Comparison of ENCODE assay signal across 29 cellular contexts in genomic region chr3:963255-963654, GRCh38.
DNase-seq lines count a peak whose midpoint lies in the region; ATAC-seq, FAIRE-seq and TF ChIP-seq lines count a peak whose summit lies in the region.
"Had no signal": no experiment of that assay in that cellular context is flagged by ENCODE, and none has a peak within 500 bp of the region (broad histone marks: within the 10 kb centered on the region; RNA-seq: fewer than 3 reads in every experiment).

No MANE protein-coding gene starts in this region.

- H3K4me3 ChIP-seq in HepG2 (replicated peaks in 1 of 3; ENCODE audit: insufficient read depth in 1 of 3, low read depth in 2 of 3, low read length in 3 of 3) = no peak overlapping the region
- no peak overlapping the region for H3K4me3 ChIP-seq in right lobe of liver
- no peak overlapping the region for H3K4me3 ChIP-seq in OCI-LY3 (ENCODE audit: low read length)
- no peak overlapping the region for H3K4me3 ChIP-seq in smooth muscle cell
- no peak overlapping the region for H3K4me3 ChIP-seq in heart left ventricle
- H3K4me3 ChIP-seq in esophagus muscularis mucosa = no peak overlapping the region
- H3K4me3 ChIP-seq: BLaER1, GM12878 had no signal

- H2AFZ ChIP-seq in HepG2 (ENCODE audit: low read length) (no peak overlapping the region), OCI-LY3 (ENCODE audit: low read depth, low read length) (no peak overlapping the region), smooth muscle cell (ENCODE audit: low read depth) (no peak overlapping the region)

- CTCF ChIA-PET in HepG2 (lab: Yijun Ruan, JAX; ENCODE audit: low intra/inter-chr PET ratio, low total read pairs) = no interaction called here

- 4% methylated on average over 2 of the region's 2 CpGs for WGBS in HepG2 (ENCODE audit: low lambda C conversion rate)
- WGBS in right lobe of liver (ENCODE audit: insufficient coverage, low coverage, low lambda C conversion rate, missing lambda C conversion rate) = 45% methylated on average over 2 of the region's 2 CpGs
- 93% methylated on average over 2 of the region's 2 CpGs for WGBS in smooth muscle cell (ENCODE audit: low lambda C conversion rate)
- WGBS in heart left ventricle, 4 donors = 77 to 88% (median 84%) methylated on average over 2 of the region's 2 CpGs
- WGBS in esophagus muscularis mucosa = 80% methylated on average over 2 of the region's 2 CpGs

- in situ Hi-C loops in HepG2 (cut with HindIII; ENCODE audit: extremely low pct_ligation_motif_present, low pct_unique_long_range_greater_than_20kb) = no loop called here

- intact Hi-C loops in HepG2 (cut with micrococcal nuclease; ENCODE audit: unreplicated experiment) = no loop called here
- intact Hi-C loops in right lobe of liver (cut with DNase I) = no loop called here
- intact Hi-C loops in heart left ventricle (cut with DNase I) = no loop called here
- intact Hi-C loops in esophagus muscularis mucosa (cut with DNase I) = no loop called here

- H4K20me1 ChIP-seq in HepG2 (ENCODE audit: insufficient read depth, low read length) (no peaks in the 10 kb centered on the region), OCI-LY3 (ENCODE audit: insufficient read depth, low read length) (no peaks in the 10 kb centered on the region), smooth muscle cell (ENCODE audit: low read depth) (no peaks in the 10 kb centered on the region)
- H4K20me1 ChIP-seq: BLaER1 had no signal

- POLR2A ChIA-PET in HepG2 (lab: Yijun Ruan, JAX) = no interaction called here

- H3K36me3 Mint-ChIP-seq in nephron progenitor cell (ENCODE audit: low read depth) = no peaks in the 10 kb centered on the region
- H3K36me3 Mint-ChIP-seq: CD14-positive monocyte; CD4-positive, CD25-positive, alpha-beta regulatory T cell; CD8-positive, alpha-beta memory T cell had no signal

- H3K27ac Mint-ChIP-seq in nephron progenitor cell = peak overlapping the region; percentile 80
- H3K27ac Mint-ChIP-seq in stimulated activated naive CD8-positive, alpha-beta T cell treated with anti-CD3 and anti-CD28 coated beads, Interleukin-15, amount 100 ng/mL, for 72 hours = no peak overlapping the region
- H3K27ac Mint-ChIP-seq: CD14-positive monocyte; CD4-positive, alpha-beta memory T cell; CD8-positive, alpha-beta memory T cell had no signal

- TF ChIP-seq CTCF in HepG2 (CRISPR knock-in tag; IDR thresholded peaks at IDR 0.05) (no peak), right lobe of liver (IDR thresholded peaks at IDR 0.05) (no peak), OCI-LY3 (IDR thresholded peaks at IDR 0.05; ENCODE audit: low read depth, low read length) (no peak), nephron progenitor cell (IDR thresholded peaks at IDR 0.05) (no peak), smooth muscle cell (IDR thresholded peaks at IDR 0.05; ENCODE audit: borderline replicate concordance, insufficient read depth, poor library complexity, severe bottlenecking) (no peak), heart left ventricle (IDR thresholded peaks at IDR 0.05) (no peak), esophagus muscularis mucosa (IDR thresholded peaks at IDR 0.05) (no peak)

- FAIRE-seq in HepG2 (lab: Jason Lieb, UNC) = no peak
- FAIRE-seq: A204.1, GM12878, GM12892, GM18507 had no signal

- H3K79me2 ChIP-seq in HepG2 (ENCODE audit: insufficient read depth, low read length) = no peaks in the 10 kb centered on the region
- no peaks in the 10 kb centered on the region for H3K79me2 ChIP-seq in OCI-LY3 (ENCODE audit: low read length)
- no peaks in the 10 kb centered on the region for H3K79me2 ChIP-seq in smooth muscle cell (ENCODE audit: low read depth)

- peaks cover 13% of the 10 kb centered on the region for H3K9me3 Mint-ChIP-seq in nephron progenitor cell
- peaks cover 15 to 38% of the 10 kb centered on the region in 2 donors for H3K9me3 Mint-ChIP-seq in stimulated activated naive CD8-positive, alpha-beta T cell treated with anti-CD3 and anti-CD28 coated beads, Interleukin-15, amount 100 ng/mL, for 72 hours

- H3K27ac ChIP-seq in HepG2 (ENCODE audit: extremely low read length, insufficient read depth, low read length) = no peak overlapping the region
- H3K27ac ChIP-seq in right lobe of liver = no peak overlapping the region
- peak overlapping the region; percentile 98 for H3K27ac ChIP-seq in OCI-LY3 (ENCODE audit: low read length)
- peak overlapping the region; percentile 70 for H3K27ac ChIP-seq in smooth muscle cell (ENCODE audit: low read depth)
- no peak overlapping the region for H3K27ac ChIP-seq in heart left ventricle
- H3K27ac ChIP-seq in esophagus muscularis mucosa (replicated peaks in 1 of 4) = no peak overlapping the region
- H3K27ac ChIP-seq: BLaER1 had no signal

- H3K4me1 ChIP-seq in HepG2 (ENCODE audit: insufficient read depth, low read length) (no peaks in the 10 kb centered on the region), right lobe of liver (no peaks in the 10 kb centered on the region), OCI-LY3 (ENCODE audit: low read length) (peaks cover 71% of the 10 kb centered on the region), smooth muscle cell (ENCODE audit: low read depth) (no peaks in the 10 kb centered on the region), heart left ventricle (no peaks in the 10 kb centered on the region), esophagus muscularis mucosa (no peaks in the 10 kb centered on the region)
- H3K4me1 ChIP-seq: BE2C, BLaER1 had no signal

- DNase-seq in HepG2 (ENCODE audit: low spot score) (no peak), right lobe of liver (no peak), nephron progenitor cell (no peak), smooth muscle cell (lab: John Stamatoyannopoulos, UW; ENCODE audit: unreplicated experiment) (no peak), heart left ventricle (no peak), esophagus muscularis mucosa (ENCODE audit: extremely low spot score) (no peak)
- DNase-seq in stimulated activated naive CD8-positive, alpha-beta T cell treated with anti-CD3 and anti-CD28 coated beads, Interleukin-15, amount 100 ng/mL, for 72 hours = no peak
- DNase-seq: 8988T; ACHN; BE2C; C1 segment of cervical spinal cord; CD4-positive, alpha-beta memory T cell; CD4-positive, CD25-positive, alpha-beta regulatory T cell; CD8-positive, alpha-beta memory T cell; COR-L47; DMS 273 treated with DMSO at 0.1 percent for 48 hours; DMS153; DMS53; DMS79; DND-41; EL; GDM1 had no signal

- H3K9me3 ChIP-seq in HepG2 (ENCODE audit: low read length) (peaks cover 93% of the 10 kb centered on the region), right lobe of liver (no peaks in the 10 kb centered on the region), OCI-LY3 (ENCODE audit: insufficient read depth, low read length) (peaks cover 13% of the 10 kb centered on the region; the same call in 1 of the 2 replicates), smooth muscle cell (replicated peaks; ENCODE audit: low read depth) (no peaks in the 10 kb centered on the region), heart left ventricle (peaks cover 0 to 28% (median 0%) of the 10 kb centered on the region in 12 donors), esophagus muscularis mucosa (no peaks in the 10 kb centered on the region)
- H3K9me3 ChIP-seq: BE2C had no signal

- H3F3A ChIP-seq in smooth muscle cell (ENCODE audit: low read depth) = no peaks in the 10 kb centered on the region

- TF ChIP-seq EP300 in HepG2 (IDR thresholded peaks at IDR 0.05; ENCODE audit: low read depth in 2 of 2, low read length in 2 of 2) = no peak
- no peak for TF ChIP-seq EP300 in HepG2 (CRISPR knock-in tag; IDR thresholded peaks at IDR 0.05; ENCODE audit: borderline replicate concordance)
- no peak for TF ChIP-seq EP300 in esophagus muscularis mucosa (IDR thresholded peaks at IDR 0.05)

- BruUV-seq in HepG2 (replicated peaks; lab: Mats Ljungman, UMichigan) = no TSS peak

- TF ChIP-seq POLR2A in HepG2 (IDR thresholded peaks at IDR 0.05; ENCODE audit: insufficient read depth in 1 of 2, low read depth in 2 of 2, low read length in 2 of 2) (no peak), right lobe of liver (IDR thresholded peaks at IDR 0.05) (no peak), heart left ventricle (IDR thresholded peaks at IDR 0.05) (no peak), esophagus muscularis mucosa (IDR thresholded peaks at IDR 0.05; ENCODE audit: low read depth) (no peak)

- H3K4me3 Mint-ChIP-seq in nephron progenitor cell = no peak overlapping the region
- no peak overlapping the region for H3K4me3 Mint-ChIP-seq in stimulated activated naive CD8-positive, alpha-beta T cell treated with anti-CD3 and anti-CD28 coated beads, Interleukin-15, amount 100 ng/mL, for 72 hours
- H3K4me3 Mint-ChIP-seq: CD14-positive monocyte; CD4-positive, alpha-beta memory T cell; CD4-positive, CD25-positive, alpha-beta regulatory T cell; CD8-positive, alpha-beta memory T cell had no signal

- H3K36me3 ChIP-seq in HepG2 (replicated peaks in 1 of 2; ENCODE audit: control insufficient read depth in 1 of 2, insufficient read depth in 2 of 2, low read length in 2 of 2) (no peaks in the 10 kb centered on the region), right lobe of liver (no peaks in the 10 kb centered on the region), OCI-LY3 (replicated peaks; ENCODE audit: low read depth, low read length) (peaks cover 12% of the 10 kb centered on the region), smooth muscle cell (ENCODE audit: low read depth) (no peaks in the 10 kb centered on the region), heart left ventricle (no peaks in the 10 kb centered on the region), esophagus muscularis mucosa (no peaks in the 10 kb centered on the region)
- H3K36me3 ChIP-seq: BE2C, BLaER1 had no signal

- H3K4me1 Mint-ChIP-seq in nephron progenitor cell = peaks cover 27% of the 10 kb centered on the region
- no peaks in the 10 kb centered on the region for H3K4me1 Mint-ChIP-seq in stimulated activated naive CD8-positive, alpha-beta T cell treated with anti-CD3 and anti-CD28 coated beads, Interleukin-15, amount 100 ng/mL, for 72 hours
- H3K4me1 Mint-ChIP-seq: CD14-positive monocyte; CD4-positive, alpha-beta memory T cell; CD4-positive, CD25-positive, alpha-beta regulatory T cell; CD8-positive, alpha-beta memory T cell had no signal

- no peaks in the 10 kb centered on the region for H3K27me3 Mint-ChIP-seq in nephron progenitor cell (ENCODE audit: low read depth, poor library complexity)
- H3K27me3 Mint-ChIP-seq in stimulated activated naive CD8-positive, alpha-beta T cell treated with anti-CD3 and anti-CD28 coated beads, Interleukin-15, amount 100 ng/mL, for 72 hours = no peaks in the 10 kb centered on the region
- H3K27me3 Mint-ChIP-seq: CD4-positive, alpha-beta memory T cell; CD4-positive, CD25-positive, alpha-beta regulatory T cell had no signal

- H3K9ac ChIP-seq in HepG2 (ENCODE audit: insufficient read depth, low read depth, low read length) (no peak overlapping the region), OCI-LY3 (ENCODE audit: low read length) (peak overlapping the region; percentile 99), smooth muscle cell (ENCODE audit: low read depth) (no peak overlapping the region)
- H3K9ac ChIP-seq: BLaER1 had no signal

- ATAC-seq in HepG2 (no peak), right lobe of liver (no peak), heart left ventricle (no peak)
- ATAC-seq in stimulated activated naive CD8-positive, alpha-beta T cell treated with anti-CD3 and anti-CD28 coated beads, Interleukin-15, amount 100 ng/mL, for 72 hours = no peak
- ATAC-seq: GM12878 had no signal

- H3K4me2 ChIP-seq in HepG2 (ENCODE audit: low read depth, low read length) = no peak overlapping the region
- H3K4me2 ChIP-seq in OCI-LY3 (ENCODE audit: low read length) = peak overlapping the region; percentile 87
- no peak overlapping the region for H3K4me2 ChIP-seq in smooth muscle cell
- H3K4me2 ChIP-seq: BLaER1 had no signal

- H3K27me3 ChIP-seq in HepG2 (ENCODE audit: control insufficient read depth in 1 of 2, insufficient read depth in 2 of 2, low read length in 2 of 2) = no peaks in the 10 kb centered on the region
- H3K27me3 ChIP-seq in right lobe of liver = no peaks in the 10 kb centered on the region
- no peaks in the 10 kb centered on the region for H3K27me3 ChIP-seq in OCI-LY3 (ENCODE audit: low read depth, low read length)
- H3K27me3 ChIP-seq in smooth muscle cell (ENCODE audit: low read depth) = no peaks in the 10 kb centered on the region
- no peaks in the 10 kb centered on the region for H3K27me3 ChIP-seq in heart left ventricle
- H3K27me3 ChIP-seq in esophagus muscularis mucosa = no peaks in the 10 kb centered on the region
- H3K27me3 ChIP-seq: BE2C, BLaER1 had no signal

- no peak for TF ChIP-seq RAD21 in HepG2 (CRISPR knock-in tag; IDR thresholded peaks at IDR 0.05)

Comparison
In these comparisons a context has a peak if more than half of its experiments do, and no peak if none do; other contexts are left out.
1. H3K27ac ChIP-seq: peak in OCI-LY3 (single experiment) and smooth muscle cell (single experiment); none in HepG2 (single experiment), right lobe of liver (0 of 3), heart left ventricle (0 of 12) and esophagus muscularis mucosa (0 of 4).